12 cellular contexts compared by ENCODE assay signal in the genomic region with DNA sequence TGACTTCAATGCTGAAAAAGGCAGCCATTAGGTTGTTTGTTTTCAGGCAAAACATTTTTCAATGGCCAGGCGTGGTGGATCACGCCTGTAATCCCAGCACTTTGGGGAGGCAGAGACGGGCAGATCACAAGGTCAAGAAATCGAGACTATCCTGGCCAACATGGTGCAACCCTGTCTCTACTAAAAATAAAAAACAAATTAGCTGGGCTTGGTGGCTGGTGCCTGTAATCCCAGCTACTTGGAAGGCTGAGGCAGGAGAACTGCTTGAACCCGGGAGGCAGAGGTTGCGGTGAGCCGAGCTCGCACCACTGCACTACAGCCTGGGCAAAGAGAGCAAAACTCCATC. TPM values are rescaled to one million over a fixed set of nuclear protein-coding genes. Genes with fewer than 3 reads are reported as not detected.
A peak's percentile ranks its signal among the peaks of the same experiment; 100 is the strongest.
DNase-seq lines count a peak whose midpoint lies in the region; ATAC-seq and TF ChIP-seq lines count a peak whose summit lies in the region.
"Not testable (repeated sequence)": the region's sequence is repeated elsewhere in the genome, so short reads cannot be mapped to it uniquely, and the experiment has no call there.
"Had no signal": no experiment of that assay in that cellular context is flagged by ENCODE, and none has a peak within 500 bp of the region (broad histone marks: within the 10 kb centered on the region; RNA-seq: fewer than 3 reads in every experiment).

No MANE protein-coding gene starts in this region.

- H3K4me3 ChIP-seq in CD8-positive, alpha-beta memory T cell (ENCODE audit: low read length); mesenchymal stem cell (ENCODE audit: insufficient read depth in 1 of 2, low read depth in 1 of 2, low read length in 2 of 2); trophoblast cell (ENCODE audit: low read depth, low read length): not testable (repeated sequence)
- peak overlapping the region; percentile 66 for H3K4me3 ChIP-seq in Loucy (ENCODE audit: low read length, poor library complexity, severe bottlenecking)

- not testable (repeated sequence) for ATAC-seq in effector memory CD8-positive, alpha-beta T cell (replicated peaks)

- not testable (repeated sequence) for H3K27me3 Mint-ChIP-seq in CD8-positive, alpha-beta memory T cell; activated CD4-positive, alpha-beta memory T cell treated with anti-CD3 and anti-CD28 coated beads for 36 hours; activated naive CD8-positive, alpha-beta T cell; effector memory CD8-positive, alpha-beta T cell; type B pancreatic cell

- H4K12ac ChIP-seq in trophoblast cell (ENCODE audit: low read depth, low read length), result not testable (repeated sequence)

- not testable (repeated sequence) for H4K8ac ChIP-seq in mesenchymal stem cell (ENCODE audit: low read length); trophoblast cell (ENCODE audit: low read depth, low read length)

- not testable (repeated sequence) for H2BK15ac ChIP-seq in mesenchymal stem cell (ENCODE audit: low read depth, poor library complexity, severe bottlenecking)

- H3F3A ChIP-seq in Loucy (ENCODE audit: low read depth), result not testable (repeated sequence)

- not testable (repeated sequence) for H3K79me1 ChIP-seq in mesenchymal stem cell (replicated peaks; ENCODE audit: low read length, poor library complexity, severe bottlenecking); trophoblast cell (ENCODE audit: low read length)

- POLR2A ChIA-PET in CD8-positive, alpha-beta memory T cell (lab: Charles Lee), result interaction anchor here (0.6 to 1.4 kb wide), 5 partner anchors 9 to 28 kb away, joined by 3 to 10 read pairs (median 4); no protein-coding TSS in a partner anchor
- POLR2A ChIA-PET in activated CD4-positive, alpha-beta memory T cell treated with anti-CD3 and anti-CD28 coated beads for 36 hours (lab: Charles Lee), result interaction anchor here (1.2 to 4.5 kb wide), 7 partner anchors 10 to 41 kb away, joined by 3 to 57 read pairs (median 7); no protein-coding TSS in a partner anchor

- H3K27me3 ChIP-seq in CD8-positive, alpha-beta memory T cell (ENCODE audit: insufficient read depth, low read length, poor library complexity, severe bottlenecking); Loucy (ENCODE audit: insufficient read depth, low read length, poor library complexity, severe bottlenecking); mesenchymal stem cell (ENCODE audit: control insufficient read depth in 1 of 2, insufficient read depth in 1 of 2, low read length in 2 of 2); trophoblast cell (ENCODE audit: insufficient read depth, low read length): not testable (repeated sequence)

- H3K4me1 ChIP-seq in CD8-positive, alpha-beta memory T cell (ENCODE audit: insufficient read depth, low read length), result peaks cover 68% of the 10 kb centered on the region
- H3K4me1 ChIP-seq in Loucy (ENCODE audit: insufficient read depth, low read length, poor library complexity, severe bottlenecking) (peaks cover 51% of the 10 kb centered on the region), mesenchymal stem cell (ENCODE audit: control insufficient read depth, insufficient read depth, low read depth, low read length) (peaks cover 14% of the 10 kb centered on the region)
- H3K4me1 ChIP-seq in trophoblast cell (ENCODE audit: control insufficient read depth in 1 of 2, insufficient read depth in 2 of 2, low read length in 2 of 2), result not testable (repeated sequence)

- 80% methylated on average over 8 of the region's 8 CpGs for WGBS in mesenchymal stem cell
- no CpG with 5 or more reads among the region's 8 CpGs for WGBS in trophoblast cell (ENCODE audit: extremely low coverage, insufficient coverage, insufficient read length)

- peak overlapping the region; percentile 53 to 84 (median 67) for H3K4me3 Mint-ChIP-seq in CD8-positive, alpha-beta memory T cell
- peak overlapping the region; percentile 29 for H3K4me3 Mint-ChIP-seq in activated CD4-positive, alpha-beta memory T cell treated with anti-CD3 and anti-CD28 coated beads for 36 hours
- peak overlapping the region; percentile 89 for H3K4me3 Mint-ChIP-seq in activated naive CD8-positive, alpha-beta T cell
- H3K4me3 Mint-ChIP-seq in effector memory CD8-positive, alpha-beta T cell, result peak overlapping the region; percentile 74 to 94
- not testable (repeated sequence) for H3K4me3 Mint-ChIP-seq in type B pancreatic cell

- peak overlapping the region in 7 of 8 donors; percentile 35 to 80 (median 56) for H3K27ac Mint-ChIP-seq in CD8-positive, alpha-beta memory T cell
- H3K27ac Mint-ChIP-seq in activated CD4-positive, alpha-beta memory T cell treated with anti-CD3 and anti-CD28 coated beads for 36 hours, result peak overlapping the region; percentile 39
- H3K27ac Mint-ChIP-seq in activated naive CD8-positive, alpha-beta T cell, result peak overlapping the region; percentile 89
- peak overlapping the region; percentile 70 to 88 for H3K27ac Mint-ChIP-seq in effector memory CD8-positive, alpha-beta T cell
- peak overlapping the region; percentile 40 for H3K27ac Mint-ChIP-seq in type B pancreatic cell

- peak overlapping the region; percentile 92 for H3K4me2 ChIP-seq in Loucy (ENCODE audit: low read depth, low read length, poor library complexity, severe bottlenecking)
- H3K4me2 ChIP-seq in mesenchymal stem cell (ENCODE audit: low read length, poor library complexity, severe bottlenecking); trophoblast cell (ENCODE audit: low read length): not testable (repeated sequence)

- H2AFZ ChIP-seq in Loucy (ENCODE audit: low read length); mesenchymal stem cell (ENCODE audit: low read depth, low read length); trophoblast cell (ENCODE audit: insufficient read depth, low read length, poor library complexity): not testable (repeated sequence)

- DNase-seq in CD8-positive, alpha-beta memory T cell; activated CD4-positive, alpha-beta memory T cell treated with anti-CD3 and anti-CD28 coated beads for 36 hours; effector memory CD8-positive, alpha-beta T cell; mesenchymal stem cell; trophoblast cell; type B pancreatic cell (ENCODE audit: extremely low spot score, unreplicated experiment): not testable (repeated sequence)

- peaks cover 95% of the 10 kb centered on the region for H4K20me1 ChIP-seq in Loucy (ENCODE audit: insufficient read depth, low read length, poor library complexity, severe bottlenecking)

- H3K18ac ChIP-seq in mesenchymal stem cell (ENCODE audit: low read depth in 1 of 2, low read length in 2 of 2); trophoblast cell (ENCODE audit: low read length): not testable (repeated sequence)

- not testable (repeated sequence) for H3K9me2 ChIP-seq in Loucy (replicated peaks; ENCODE audit: low read depth, low read length)

- H3K4me1 Mint-ChIP-seq in CD8-positive, alpha-beta memory T cell, result peaks cover 76 to 90% (median 82%) of the 10 kb centered on the region in 3 donors
- H3K4me1 Mint-ChIP-seq in activated CD4-positive, alpha-beta memory T cell treated with anti-CD3 and anti-CD28 coated beads for 36 hours (ENCODE audit: low read depth), result peaks cover 74% of the 10 kb centered on the region
- H3K4me1 Mint-ChIP-seq in activated naive CD8-positive, alpha-beta T cell (ENCODE audit: low read depth), result peaks cover 79% of the 10 kb centered on the region
- H3K4me1 Mint-ChIP-seq in effector memory CD8-positive, alpha-beta T cell (ENCODE audit: low read depth in 2 of 2), result peaks cover 56 to 71% of the 10 kb centered on the region in 2 donors
- peaks cover 25% of the 10 kb centered on the region for H3K4me1 Mint-ChIP-seq in type B pancreatic cell (ENCODE audit: unreplicated experiment)

- H3K9ac ChIP-seq in Loucy (ENCODE audit: low read depth, low read length, poor library complexity, severe bottlenecking); trophoblast cell (ENCODE audit: low read length): not testable (repeated sequence)
- H3K9ac ChIP-seq in mesenchymal stem cell (ENCODE audit: low read length), result peak overlapping the region; percentile 67

- H2AK5ac ChIP-seq in mesenchymal stem cell (ENCODE audit: low read length, severe bottlenecking); trophoblast cell (ENCODE audit: low read length): not testable (repeated sequence)

- intact Hi-C loops in activated CD4-positive, alpha-beta memory T cell treated with anti-CD3 and anti-CD28 coated beads for 36 hours (cut with micrococcal nuclease), result not testable (repeated sequence)

- H3K27ac ChIP-seq in CD8-positive, alpha-beta memory T cell (ENCODE audit: low read depth, low read length); trophoblast cell (ENCODE audit: low read depth, low read length): not testable (repeated sequence)
- peak overlapping the region; percentile 20 for H3K27ac ChIP-seq in mesenchymal stem cell (ENCODE audit: low read length, poor library complexity, severe bottlenecking)

- peaks cover 100% of the 10 kb centered on the region for H3K79me2 ChIP-seq in Loucy (ENCODE audit: insufficient read depth, low read length)
- H3K79me2 ChIP-seq in trophoblast cell (ENCODE audit: control insufficient read depth, insufficient read depth, low read length, poor library complexity), result peaks cover 23% of the 10 kb centered on the region

- not testable (repeated sequence) for H3K9me3 Mint-ChIP-seq in CD8-positive, alpha-beta memory T cell; activated CD4-positive, alpha-beta memory T cell treated with anti-CD3 and anti-CD28 coated beads for 36 hours; activated naive CD8-positive, alpha-beta T cell (ENCODE audit: low read depth); effector memory CD8-positive, alpha-beta T cell; type B pancreatic cell

- H2BK5ac ChIP-seq in mesenchymal stem cell (ENCODE audit: low read depth, low read length, poor library complexity, severe bottlenecking); trophoblast cell (ENCODE audit: low read depth, low read length, poor library complexity): not testable (repeated sequence)

- not testable (repeated sequence) for H2BK12ac ChIP-seq in mesenchymal stem cell (ENCODE audit: low read length in 2 of 2); trophoblast cell (ENCODE audit: low read length)

- not testable (repeated sequence) for H3K9me3 ChIP-seq in CD8-positive, alpha-beta memory T cell (ENCODE audit: low read length); Loucy (ENCODE audit: insufficient read depth, low read depth, low read length); mesenchymal stem cell (ENCODE audit: control insufficient read depth, low read length); trophoblast cell (ENCODE audit: insufficient read depth, low read depth, low read length)

- not testable (repeated sequence) for H4K91ac ChIP-seq in mesenchymal stem cell (ENCODE audit: low read length); trophoblast cell (ENCODE audit: low read depth, low read length)

- CTCF ChIA-PET in CD8-positive, alpha-beta memory T cell (lab: Charles Lee), result interaction anchor here (0.9 to 2.8 kb wide), 6 partner anchors 9 to 41 kb away, joined by 3 to 10 read pairs (median 4); no protein-coding TSS in a partner anchor
- CTCF ChIA-PET in activated CD4-positive, alpha-beta memory T cell treated with anti-CD3 and anti-CD28 coated beads for 36 hours (lab: Charles Lee), result interaction anchor here (1.1 to 2.2 kb wide), 5 partner anchors 9 to 40 kb away, joined by 3 to 9 read pairs (median 5); no protein-coding TSS in a partner anchor

- H2BK120ac ChIP-seq in mesenchymal stem cell (ENCODE audit: low read depth, low read length); trophoblast cell (ENCODE audit: insufficient read depth, low read length, poor library complexity): not testable (repeated sequence)

- H3K36me3 ChIP-seq in CD8-positive, alpha-beta memory T cell (ENCODE audit: insufficient read depth, low read length), result peaks cover 31% of the 10 kb centered on the region
- H3K36me3 ChIP-seq in Loucy (ENCODE audit: insufficient read depth, low read length) (peaks cover 75% of the 10 kb centered on the region), mesenchymal stem cell (ENCODE audit: control insufficient read depth in 1 of 2, insufficient read depth in 2 of 2, low read depth in 1 of 2, low read length in 2 of 2) (peaks cover 40 to 66% of the 10 kb centered on the region in 2 experiments), trophoblast cell (ENCODE audit: control insufficient read depth in 1 of 2, insufficient read depth in 2 of 2, low read length in 2 of 2) (peaks cover 34 to 47% of the 10 kb centered on the region in 2 experiments)

- TF ChIP-seq CTCF in Loucy (conservative IDR thresholded peaks at IDR 0.05; ENCODE audit: low read length); type B pancreatic cell (conservative IDR thresholded peaks at IDR 0.05): not testable (repeated sequence)

- H3K4ac ChIP-seq in mesenchymal stem cell (ENCODE audit: low read depth in 1 of 2, low read length in 2 of 2), result not testable (repeated sequence)
- peak overlapping the region; percentile 94 for H3K4ac ChIP-seq in trophoblast cell (ENCODE audit: low read depth, low read length)

- peaks cover 8 to 78% (median 29%) of the 10 kb centered on the region in 3 donors for H3K36me3 Mint-ChIP-seq in CD8-positive, alpha-beta memory T cell
- peaks cover 72% of the 10 kb centered on the region for H3K36me3 Mint-ChIP-seq in activated CD4-positive, alpha-beta memory T cell treated with anti-CD3 and anti-CD28 coated beads for 36 hours
- H3K36me3 Mint-ChIP-seq in activated naive CD8-positive, alpha-beta T cell, result peaks cover 29% of the 10 kb centered on the region
- H3K36me3 Mint-ChIP-seq in effector memory CD8-positive, alpha-beta T cell (ENCODE audit: insufficient read depth), result peaks cover 98% of the 10 kb centered on the region
- peaks cover 54% of the 10 kb centered on the region for H3K36me3 Mint-ChIP-seq in type B pancreatic cell

- not testable (repeated sequence) for H3K23ac ChIP-seq in mesenchymal stem cell (ENCODE audit: low read length in 2 of 2); trophoblast cell (ENCODE audit: low read length)

- H3K14ac ChIP-seq in mesenchymal stem cell (ENCODE audit: low read length in 2 of 2); trophoblast cell (ENCODE audit: low read length): not testable (repeated sequence)

RNA-seq across cellular contexts. Expression of a gene that starts 13.2 kb away (rescaled TPM):
- 1,000 to 10,000 TPM; 1,158 to 1,180 TPM for total RNA-seq in CD8-positive, alpha-beta memory T cell
- 700 TPM for polyA plus RNA-seq in CD8-positive, alpha-beta memory T cell
- total RNA-seq in activated CD4-positive, alpha-beta memory T cell treated with anti-CD3 and anti-CD28 coated beads for 36 hours, result 1,000 to 10,000 TPM; 1,063 to 1,070 TPM
- polyA plus RNA-seq in mesenchymal stem cell (2013, experiment 1 of 2), result 493 TPM
- polyA plus RNA-seq in mesenchymal stem cell (2013, experiment 2 of 2), result 510 TPM
- 959 and 960 TPM in 2 replicates for polyA plus RNA-seq in trophoblast cell (2013)
- 474 and 692 TPM in 2 replicates for total RNA-seq in type B pancreatic cell (ENCODE audit: low replicate concordance)

RNA-seq across cellular contexts. Expression of a gene that starts 23.8 kb away (rescaled TPM):
- total RNA-seq in CD8-positive, alpha-beta memory T cell, result not detected
- polyA plus RNA-seq in CD8-positive, alpha-beta memory T cell, result not detected
- under 1 TPM in 1 of 2 experiments, not detected in 1; 0.07 TPM for total RNA-seq in activated CD4-positive, alpha-beta memory T cell treated with anti-CD3 and anti-CD28 coated beads for 36 hours
- 0.18 TPM for polyA plus RNA-seq in mesenchymal stem cell (2013, experiment 1 of 2)
- 0.10 TPM for polyA plus RNA-seq in mesenchymal stem cell (2013, experiment 2 of 2)
- 0.01 TPM in 1 of 2 replicates, not detected in the other for polyA plus RNA-seq in trophoblast cell (2013)
- total RNA-seq in type B pancreatic cell (ENCODE audit: low replicate concordance), result 0.19 and 0.63 TPM in 2 replicates
- total RNA-seq: bronchial epithelial cell, glomerular endothelial cell, IMR-90, M059J had no signal
- polyA plus RNA-seq: IMR-90 had no signal

Comparison
In these comparisons a context has a peak if more than half of its experiments do, and no peak if none do; other contexts are left out.
1. H3K27ac Mint-ChIP-seq: peak in every context shown above with its lines; median percentile 89 in activated naive CD8-positive, alpha-beta T cell; 79 in effector memory CD8-positive, alpha-beta T cell; 56 in CD8-positive, alpha-beta memory T cell; 40 in type B pancreatic cell; 39 in activated CD4-positive, alpha-beta memory T cell treated with anti-CD3 and anti-CD28 coated beads for 36 hours.